ENCODE assay signal across 12 cellular contexts in genomic region chr7:116150588-116150987, GRCh38. TPM values are rescaled to one million over a fixed set of nuclear protein-coding genes. Genes with fewer than 3 reads are reported as not detected.
DNase-seq lines count a peak whose midpoint lies in the region; ATAC-seq lines count a peak whose summit lies in the region.
"Had no signal": no experiment of that assay in that cellular context is flagged by ENCODE, and none has a peak within 500 bp of the region (broad histone marks: within the 10 kb centered on the region; RNA-seq: fewer than 3 reads in every experiment).

No MANE protein-coding gene starts in this region.

- no peaks in the 10 kb centered on the region for H3K36me3 ChIP-seq in BLaER1
- H3K36me3 ChIP-seq: BE2C had no signal

- intact Hi-C loops in right cardiac atrium (cut with DNase I), result no loop called here

- peaks cover 13% of the 10 kb centered on the region; the same call in 1 of the 2 replicates for H3K9me3 ChIP-seq in BLaER1
- H3K9me3 ChIP-seq in right cardiac atrium (ENCODE audit: control insufficient read depth, low read length), result no peaks in the 10 kb centered on the region
- H3K9me3 ChIP-seq: BE2C had no signal

- H3K27me3 ChIP-seq in BLaER1 (no peaks in the 10 kb centered on the region), right cardiac atrium (ENCODE audit: control insufficient read depth, insufficient read depth) (no peaks in the 10 kb centered on the region)
- H3K27me3 ChIP-seq: BE2C had no signal

- H4K20me1 ChIP-seq in BLaER1, result no peaks in the 10 kb centered on the region

- H3K9ac ChIP-seq in BLaER1, result no peak overlapping the region

- H3K4me3 ChIP-seq in BLaER1, result no peak overlapping the region
- no peak overlapping the region for H3K4me3 ChIP-seq in right cardiac atrium (ENCODE audit: low read length)
- H3K4me3 ChIP-seq: lung, skin epidermis had no signal

- ATAC-seq in GM19328 (IDR thresholded peaks at IDR 0.05; ENCODE audit: unreplicated experiment), result peak; percentile 84
- peak; percentile 66 for ATAC-seq in HG02870 (IDR thresholded peaks at IDR 0.05; ENCODE audit: unreplicated experiment)
- no peak for ATAC-seq in right cardiac atrium

- H3K4me1 ChIP-seq in BLaER1 (peaks cover 48% of the 10 kb centered on the region), right cardiac atrium (ENCODE audit: control insufficient read depth, insufficient read depth, low read length) (no peaks in the 10 kb centered on the region)
- H3K4me1 ChIP-seq: BE2C had no signal

- WGBS in right cardiac atrium, result 87% methylated on average over 1 of the region's 1 CpG

- H3K4me2 ChIP-seq in BLaER1, result peak overlapping the region; percentile 39

- DNase-seq in LHCN-M2 (ENCODE audit: low read depth) (peak; percentile 19), NCI-H2081 treated with DMSO at 0.1 percent for 48 hours (lab: John Stamatoyannopoulos, UW) (no peak), NCI-H82 treated with DMSO at 0.1 percent for 48 hours (lab: John Stamatoyannopoulos, UW; ENCODE audit: unreplicated experiment) (no peak), NCI-H1105 treated with DMSO at 0.1 percent for 48 hours (lab: John Stamatoyannopoulos, UW) (no peak), right cardiac atrium (no peak)
- DNase-seq: activated gamma-delta T cell treated with Interleukin-2 at 50 U/mL for 16 hours, BE2C had no signal

- no peak overlapping the region for H3K27ac ChIP-seq in BLaER1
- H3K27ac ChIP-seq in right cardiac atrium (ENCODE audit: low read length), result no peak overlapping the region
- H3K27ac ChIP-seq: skin epidermis had no signal

RNA-seq across cellular contexts. Expression of gene TES, which starts 59.8 kb away (rescaled TPM):
- total RNA-seq in LHCN-M2 (2014; rRNA removed), result 1.0 and 3.1 TPM in 2 replicates
- 1.8 TPM for polyA plus RNA-seq in LHCN-M2 (2012)
- 10 to 100 TPM; 13.9 to 21.2 (median 17.9) TPM for total RNA-seq in right cardiac atrium
- 13.9 TPM for polyA plus RNA-seq in right cardiac atrium

Comparison
In these comparisons a context has a peak if more than half of its experiments do, and no peak if none do; other contexts are left out.
1. ATAC-seq: peak in GM19328 (single experiment) and HG02870 (single experiment); none in right cardiac atrium (0 of 2).